ENCODE assay signal across 7 cellular contexts in genomic region chr1:121518726-121519041, GRCh38.
A peak's percentile ranks its signal among the peaks of the same experiment; 100 is the strongest.
DNase-seq lines count a peak whose midpoint lies in the region; ATAC-seq and TF ChIP-seq lines count a peak whose summit lies in the region.

No MANE protein-coding gene starts in this region.

- H3K27ac Mint-ChIP-seq in T-helper 17 cell = peak overlapping the region; percentile 70

- H3K4me3 ChIP-seq in HFF-Myc (replicated peaks; ENCODE audit: low read depth, low read length) (peak overlapping the region; percentile 31), fibroblast of villous mesenchyme (ENCODE audit: low read depth, low read length) (peak overlapping the region; percentile 29), skeletal muscle cell (ENCODE audit: low read depth, low read length) (peak overlapping the region; percentile 53)

- H3K4me1 Mint-ChIP-seq in T-helper 17 cell = peaks cover 47% of the 10 kb centered on the region

- H3K9me3 ChIP-seq in T-helper 17 cell (ENCODE audit: control insufficient read depth, low read length, poor library complexity, severe bottlenecking) = no peaks in the 10 kb centered on the region

- H3K4me3 Mint-ChIP-seq in T-helper 17 cell = peak overlapping the region; percentile 95

- no peak for TF ChIP-seq CTCF in HFF-Myc (IDR thresholded peaks at IDR 0.05; ENCODE audit: low read depth, low read length, missing control alignments)
- TF ChIP-seq CTCF in fibroblast of villous mesenchyme (IDR thresholded peaks at IDR 0.05; ENCODE audit: insufficient read depth, low read depth, low read length) = no peak

- ATAC-seq in T-helper 17 cell (no peak), GM18858 (IDR thresholded peaks at IDR 0.05; ENCODE audit: unreplicated experiment) (no peak)

- H3K36me3 Mint-ChIP-seq in T-helper 17 cell (ENCODE audit: low read depth) = no peaks in the 10 kb centered on the region

- no peaks in the 10 kb centered on the region for H3K27me3 Mint-ChIP-seq in T-helper 17 cell

- no peak for DNase-seq in HFF-Myc (ENCODE audit: extremely low read depth, low read depth)
- DNase-seq in T-helper 17 cell = no peak
- DNase-seq in fibroblast of villous mesenchyme (ENCODE audit: low read depth) = no peak
- no peak for DNase-seq in skeletal muscle cell (ENCODE audit: low read depth)
- no peak for DNase-seq in SIG-M5 treated with dmso at 0.1 percent for 504 hours (lab: John Stamatoyannopoulos, UW; ENCODE audit: unreplicated experiment)
- DNase-seq in 8988T = no peak
